Comparison of ENCODE assay signal across 8 cellular contexts in the genomic region with DNA sequence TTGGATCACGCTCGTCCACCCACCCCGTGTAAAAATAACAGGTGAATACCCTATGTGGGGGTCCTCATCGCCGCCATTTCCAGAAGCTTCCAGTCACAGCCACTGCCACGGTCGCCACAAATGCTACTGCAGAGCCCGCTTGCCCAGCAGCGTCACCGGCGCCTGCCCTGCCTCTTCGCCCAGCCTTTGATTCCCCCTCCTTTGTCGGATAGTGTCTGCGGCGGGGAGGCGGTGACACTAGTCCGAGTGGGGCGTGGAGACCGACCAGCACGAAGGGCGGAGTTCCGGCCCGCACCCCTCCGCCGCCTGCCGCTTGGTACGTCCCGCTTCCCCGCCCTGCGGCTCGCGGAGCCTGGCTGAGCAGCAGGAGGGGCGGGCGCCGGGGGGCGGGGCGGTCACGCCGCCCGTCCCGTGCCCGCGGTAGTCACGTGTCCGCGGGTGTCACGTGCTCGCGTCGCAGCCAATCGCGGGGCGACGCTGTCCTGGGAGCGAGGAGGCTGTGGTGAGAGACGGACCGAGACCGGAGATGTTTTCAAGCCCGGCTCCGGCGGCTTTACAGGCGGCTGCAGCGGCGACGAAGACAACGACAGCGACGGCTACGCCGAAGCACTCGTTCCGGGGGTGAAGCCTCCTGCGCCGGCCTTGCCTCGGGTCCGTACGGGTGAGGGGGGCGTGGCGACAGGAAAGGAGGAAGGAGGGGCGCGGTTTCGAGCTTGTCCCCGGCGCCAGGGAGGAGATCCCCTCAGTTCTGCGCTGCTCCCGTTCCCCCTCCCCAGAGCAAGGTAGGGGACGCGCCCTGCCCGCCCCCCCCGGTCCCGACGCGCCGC. TPM values are rescaled to one million over a fixed set of nuclear protein-coding genes. Genes with fewer than 3 reads are reported as not detected.
DNase-seq lines count a peak whose midpoint lies in the region; ATAC-seq lines count a peak whose summit lies in the region.

A gene (plus strand): TSS at position 467 of the 827 bp plus-strand sequence. CDS start 45,652 bp downstream, outside the sequence.

- DNase-seq in C1 segment of cervical spinal cord (lab: John Stamatoyannopoulos, UW) (peak; percentile 79 to 98 (median 96)), NCI-H748 (lab: John Stamatoyannopoulos, UW; ENCODE audit: unreplicated experiment) (peak; percentile 99), cortex of kidney (lab: John Stamatoyannopoulos, UW) (peak; percentile 96), left lobe of liver (ENCODE audit: low spot score) (peak; percentile 99)
- peak; percentile 98 for DNase-seq in activated CD4-positive, alpha-beta T cell treated with anti-CD3 and anti-CD28 coated beads, Interleukin-2, amount 50 U/mL, for 1 hour
- peak; percentile 97 for DNase-seq in stimulated activated CD4-positive, alpha-beta T cell treated with anti-CD3 and anti-CD28 coated beads, Interleukin-2, amount 100 ng/mL, for 24 hours

- peak; percentile 69 for ATAC-seq in GM19395 (IDR thresholded peaks at IDR 0.05; ENCODE audit: unreplicated experiment)
- ATAC-seq in HG03558 (IDR thresholded peaks at IDR 0.05; ENCODE audit: extremely low read depth, unreplicated experiment), result peak; percentile 49
- peak; percentile 89 for ATAC-seq in left lobe of liver

RNA-seq across cellular contexts. Expression of the gene that starts here (rescaled TPM):
- 15.0 TPM for total RNA-seq in left lobe of liver

Comparison
In these comparisons a context has a peak if more than half of its experiments do, and no peak if none do; other contexts are left out.
1. Peak in every context shown above with its lines: DNase-seq and ATAC-seq.